ENCODE assay signal across 8 cellular contexts in the genomic region with DNA sequence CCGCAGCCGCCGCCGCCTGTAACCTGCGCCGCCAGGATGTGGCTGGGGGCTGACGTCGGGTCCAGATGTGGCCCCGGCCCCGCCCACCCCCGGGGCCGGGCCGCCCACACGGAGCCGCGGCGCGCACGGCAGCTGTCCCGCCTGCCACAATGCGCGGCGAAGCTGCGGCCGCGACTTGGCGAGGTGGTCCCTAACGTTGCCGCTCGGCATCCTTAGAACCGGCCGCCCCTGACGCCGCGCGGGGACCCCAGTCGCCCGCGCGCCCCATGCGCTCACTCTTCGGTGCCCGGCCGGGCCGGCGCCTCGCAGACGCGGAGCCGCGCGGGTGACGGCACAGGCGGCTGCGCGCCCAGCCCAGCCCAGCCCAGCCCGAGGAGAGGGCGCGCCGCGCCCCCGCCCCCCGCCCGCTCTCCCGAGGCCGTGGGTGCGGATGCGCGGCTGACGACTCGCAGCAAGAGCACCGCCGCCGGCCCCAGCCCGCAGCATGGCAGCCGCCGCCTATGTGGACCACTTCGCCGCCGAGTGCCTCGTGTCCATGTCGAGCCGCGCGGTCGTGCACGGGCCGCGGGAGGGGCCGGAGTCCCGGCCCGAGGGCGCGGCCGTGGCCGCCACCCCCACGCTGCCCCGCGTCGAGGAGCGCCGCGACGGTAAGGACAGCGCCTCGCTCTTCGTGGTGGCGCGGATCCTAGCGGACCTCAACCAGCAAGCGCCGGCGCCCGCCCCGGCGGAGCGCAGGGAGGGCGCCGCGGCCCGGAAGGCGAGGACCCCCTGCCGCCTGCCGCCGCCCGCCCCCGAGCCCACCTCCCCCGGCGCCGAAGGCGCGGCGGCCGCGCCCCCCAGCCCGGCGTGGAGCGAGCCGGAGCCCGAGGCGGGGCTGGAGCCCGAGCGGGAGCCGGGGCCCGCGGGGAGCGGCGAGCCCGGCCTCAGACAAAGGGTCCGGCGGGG. TPM values are rescaled to one million over a fixed set of nuclear protein-coding genes. Genes with fewer than 3 reads are reported as not detected.
DNase-seq lines count a peak whose midpoint lies in the region; ATAC-seq and TF ChIP-seq lines count a peak whose summit lies in the region.

A gene (plus strand): TSS at position 107 of the 945 bp plus-strand sequence. CDS start 378 bp downstream, at position 485.

- no peaks in the 10 kb centered on the region for H3K9me3 Mint-ChIP-seq in CD14-positive monocyte

- H3K27ac ChIP-seq in dorsolateral prefrontal cortex = peak within 1 kb of the TSS; percentile 94 to 100 (median 100)

- intact Hi-C loops in CD14-positive monocyte (cut with micrococcal nuclease) = loop anchor here (1.0 to 5.0 kb wide), 6 partner anchors 35 to 335 kb away; a partner anchor contains a TSS
- intact Hi-C loops in dorsolateral prefrontal cortex (cut with DNase I) = loop anchor here (1.0 to 5.0 kb wide), 7 partner anchors 21 to 160 kb away; no protein-coding TSS in a partner anchor

- peaks cover 18 to 23% of the 10 kb centered on the region in 2 donors for H3K36me3 Mint-ChIP-seq in CD14-positive monocyte

- DNase-seq in CD14-positive monocyte (ENCODE audit: low spot score) (peak; percentile 65), dorsolateral prefrontal cortex (peak in 6 of 10 donors; percentile 38 to 77 (median 64)), medulla oblongata (ENCODE audit: extremely low spot score) (peak; percentile 68), T1000 (lab: John Stamatoyannopoulos, UW) (no peak)
- DNase-seq in activated CD4-positive, CD25-positive, alpha-beta regulatory T cell treated with anti-CD3 and anti-CD28 coated beads, Interleukin-2, amount 50 U/mL, for 16 hours (ENCODE audit: low read depth, low spot score) = peak; percentile 52
- peak; percentile 46 for DNase-seq in stimulated activated CD8-positive, alpha-beta memory T cell treated with anti-CD3 and anti-CD28 coated beads, Interleukin-15, amount 100 ng/mL, for 1 hour (ENCODE audit: low read depth)

- H3K27me3 ChIP-seq in dorsolateral prefrontal cortex = no peaks in the 10 kb centered on the region

- H3K4me3 Mint-ChIP-seq in CD14-positive monocyte = peak within 1 kb of the TSS; percentile 90 to 93

- ATAC-seq in GM19455 (IDR thresholded peaks at IDR 0.05; ENCODE audit: unreplicated experiment) = peak; percentile 50
- ATAC-seq in HG03558 (IDR thresholded peaks at IDR 0.05; ENCODE audit: extremely low read depth, unreplicated experiment) = peak; percentile 35

- H3K27ac Mint-ChIP-seq in CD14-positive monocyte = peak within 1 kb of the TSS; percentile 84 to 95 (median 93)

- H3K4me3 ChIP-seq in dorsolateral prefrontal cortex = peak within 1 kb of the TSS; percentile 63 to 98 (median 88)

- peaks cover 61% of the 10 kb centered on the region for H3K4me1 Mint-ChIP-seq in CD14-positive monocyte

- no peak for TF ChIP-seq CTCF in CD14-positive monocyte (IDR thresholded peaks at IDR 0.05)
- TF ChIP-seq CTCF in dorsolateral prefrontal cortex (IDR thresholded peaks at IDR 0.05 in 54 of 56, conservative IDR thresholded peaks at IDR 0.05 in 2 of 56; ENCODE audit: low read depth in 1 of 56, partially characterized antibody in 56 of 56) = peak in 6 of 56 donors; percentile 1 to 26 (median 8)

- peaks cover 0 to 1% (median 0%) of the 10 kb centered on the region in 3 donors for H3K27me3 Mint-ChIP-seq in CD14-positive monocyte (ENCODE audit: low read depth in 3 of 3)

RNA-seq across cellular contexts. Expression of the gene that starts here (rescaled TPM):
- polyA plus RNA-seq in CD14-positive monocyte = 10 to 100 TPM; 22.5 to 28.0 TPM
- 100 to 1,000 TPM in 101 of 120 experiments, 10 to 100 TPM in 19; 73.4 to 179 (median 116) TPM for total RNA-seq in dorsolateral prefrontal cortex
